Comparison of ENCODE assay signal across 21 cellular contexts in the genomic region with DNA sequence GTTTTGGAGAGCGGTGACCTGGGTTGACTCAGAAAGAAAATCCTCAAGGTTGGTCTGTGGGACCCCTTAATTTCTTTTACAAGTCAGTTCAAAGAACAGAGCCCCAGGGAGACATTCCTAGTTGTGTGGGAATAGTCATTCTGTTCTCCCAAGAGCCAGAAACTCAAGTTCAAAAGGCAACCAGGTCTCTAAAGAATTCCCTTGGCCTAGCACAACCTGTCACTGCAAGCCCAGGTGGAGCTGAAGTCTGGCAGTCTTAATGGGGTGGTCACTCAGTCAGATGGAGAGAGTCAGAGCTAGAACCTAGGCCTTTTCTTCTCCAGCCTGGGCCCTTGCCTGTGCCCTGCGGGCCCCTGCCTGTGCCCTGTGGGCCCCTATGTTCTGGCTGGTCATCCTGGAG.
"Had no signal": no experiment of that assay in that cellular context is flagged by ENCODE, and none has a peak within 500 bp of the region (broad histone marks: within the 10 kb centered on the region; RNA-seq: fewer than 3 reads in every experiment).

No MANE protein-coding gene starts in this region.

- DNase-seq: activated CD4-positive, alpha-beta memory T cell treated with anti-CD3 and anti-CD28 coated beads, Interleukin-2, amount 10 ng/mL, durations not matched to agents 7 days and 5 days; activated CD4-positive, alpha-beta T cell treated with anti-CD3 and anti-CD28 coated beads for 36 hours; activated CD4-positive, alpha-beta T cell treated with anti-CD3 and anti-CD28 coated beads, Interleukin-2, amount 50 U/mL, for 1 hour; activated naive CD4-positive, alpha-beta T cell treated with anti-CD3 and anti-CD28 coated beads, Interleukin-2, amount 50 U/mL, for 16 hours; activated naive CD8-positive, alpha-beta T cell treated with anti-CD3 and anti-CD28 coated beads, Interleukin-2, amount 10 ng/mL, durations not matched to agents 7 days and 5 days; activated T-cell treated with anti-CD3 and anti-CD28 coated beads for 4 hours; activated T-cell treated with anti-CD3 and anti-CD28 coated beads, Interleukin-2, amount 50 U/mL, for 48 hours; adrenal gland; anterior cingulate cortex; central memory CD4-positive, alpha-beta T cell; MM.1S; NCI-H146; NCI-H187 treated with DMSO at 0.1 percent for 48 hours; NCI-H2081 treated with DMSO at 0.1 percent for 48 hours; NCI-H446; NCI-H524; SIG-M5; T-helper 2 cell; T1000; WERI-Rb-1 had no signal

- H3K36me3 ChIP-seq: adrenal gland, WERI-Rb-1 had no signal

- ATAC-seq: activated CD4-positive, alpha-beta T cell treated with anti-CD3 and anti-CD28 coated beads for 36 hours; activated T-helper 17 cell treated with anti-CD3 and anti-CD28 coated beads, Interleukin-2, amount 50 U/mL, for 72 hours had no signal

- H3K4me1 Mint-ChIP-seq: activated CD4-positive, alpha-beta memory T cell treated with anti-CD3 and anti-CD28 coated beads, Interleukin-2, amount 10 ng/mL, durations not matched to agents 7 days and 5 days; activated CD4-positive, alpha-beta T cell treated with anti-CD3 and anti-CD28 coated beads for 36 hours; activated T-helper 17 cell treated with anti-CD3 and anti-CD28 coated beads, Interleukin-2, amount 50 U/mL, for 72 hours had no signal

- H3K4me3 Mint-ChIP-seq: activated CD4-positive, alpha-beta memory T cell treated with anti-CD3 and anti-CD28 coated beads, Interleukin-2, amount 10 ng/mL, durations not matched to agents 7 days and 5 days; activated CD4-positive, alpha-beta T cell treated with anti-CD3 and anti-CD28 coated beads for 36 hours; activated naive CD8-positive, alpha-beta T cell treated with anti-CD3 and anti-CD28 coated beads, Interleukin-2, amount 10 ng/mL, durations not matched to agents 7 days and 5 days; activated T-helper 17 cell treated with anti-CD3 and anti-CD28 coated beads, Interleukin-2, amount 50 U/mL, for 72 hours had no signal

- H3K27ac ChIP-seq: adrenal gland, WERI-Rb-1 had no signal

- H3K27ac Mint-ChIP-seq: activated CD4-positive, alpha-beta memory T cell treated with anti-CD3 and anti-CD28 coated beads, Interleukin-2, amount 10 ng/mL, durations not matched to agents 7 days and 5 days; activated CD4-positive, alpha-beta T cell treated with anti-CD3 and anti-CD28 coated beads for 36 hours; activated naive CD8-positive, alpha-beta T cell treated with anti-CD3 and anti-CD28 coated beads, Interleukin-2, amount 10 ng/mL, durations not matched to agents 7 days and 5 days; activated T-helper 17 cell treated with anti-CD3 and anti-CD28 coated beads, Interleukin-2, amount 50 U/mL, for 72 hours had no signal

- H3K36me3 Mint-ChIP-seq: activated naive CD8-positive, alpha-beta T cell treated with anti-CD3 and anti-CD28 coated beads, Interleukin-2, amount 10 ng/mL, durations not matched to agents 7 days and 5 days had no signal

- H3K27me3 Mint-ChIP-seq: activated CD4-positive, alpha-beta memory T cell treated with anti-CD3 and anti-CD28 coated beads, Interleukin-2, amount 10 ng/mL, durations not matched to agents 7 days and 5 days; activated CD4-positive, alpha-beta T cell treated with anti-CD3 and anti-CD28 coated beads for 36 hours; activated T-helper 17 cell treated with anti-CD3 and anti-CD28 coated beads, Interleukin-2, amount 50 U/mL, for 72 hours had no signal

- H3K27me3 ChIP-seq: adrenal gland had no signal

- H3K9me3 ChIP-seq: adrenal gland had no signal

- H3K4me3 ChIP-seq: adrenal gland had no signal

- H3K9me3 Mint-ChIP-seq: activated CD4-positive, alpha-beta memory T cell treated with anti-CD3 and anti-CD28 coated beads, Interleukin-2, amount 10 ng/mL, durations not matched to agents 7 days and 5 days; activated naive CD8-positive, alpha-beta T cell treated with anti-CD3 and anti-CD28 coated beads, Interleukin-2, amount 10 ng/mL, durations not matched to agents 7 days and 5 days; activated T-helper 17 cell treated with anti-CD3 and anti-CD28 coated beads, Interleukin-2, amount 50 U/mL, for 72 hours had no signal
